Comparison of ENCODE assay signal across 8 cellular contexts in the genomic region with DNA sequence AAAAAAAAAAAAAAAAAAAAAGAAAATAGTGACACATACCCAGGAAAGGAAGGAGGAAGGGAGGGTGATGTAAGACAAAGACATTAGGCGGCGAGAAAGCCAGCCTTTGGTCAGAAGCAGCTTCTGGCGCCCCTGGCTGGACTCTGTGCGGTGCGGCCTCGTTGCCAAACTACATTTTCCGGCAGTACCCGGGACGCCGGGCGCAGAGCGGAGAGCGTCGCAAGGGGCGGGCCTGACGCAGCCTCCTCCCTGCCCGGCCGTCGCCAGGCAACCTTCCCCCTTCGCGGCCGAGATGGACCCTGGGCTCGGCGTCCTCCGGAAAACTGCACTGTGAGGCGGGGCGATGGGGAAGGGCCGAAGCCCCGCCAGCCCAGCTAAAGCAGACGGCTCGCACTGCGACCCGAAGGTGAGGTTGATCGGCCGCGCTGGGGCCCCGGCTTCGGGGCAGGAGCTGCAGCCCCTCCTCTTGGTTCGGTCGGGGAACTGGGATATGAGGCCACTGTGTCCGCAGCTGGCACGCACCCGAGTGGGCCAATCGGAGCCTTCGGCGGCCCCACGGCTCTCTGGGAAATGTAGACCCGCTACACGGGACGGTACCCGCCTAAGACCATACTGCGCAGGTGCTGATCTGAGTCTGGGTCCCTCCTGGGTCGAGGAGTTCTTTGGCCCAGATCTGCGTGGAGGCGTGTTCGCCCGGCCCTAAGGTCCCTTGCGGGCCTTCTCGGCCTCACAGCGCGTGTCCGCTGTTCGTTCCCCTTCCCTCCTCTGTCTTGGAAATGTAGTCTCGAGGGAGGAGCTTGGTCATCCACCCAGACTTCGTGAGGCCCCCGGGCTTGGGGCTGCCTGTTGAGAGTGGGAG. TPM values are rescaled to one million over a fixed set of nuclear protein-coding genes. Genes with fewer than 3 reads are reported as not detected.
DNase-seq lines count a peak whose midpoint lies in the region; ATAC-seq and TF ChIP-seq lines count a peak whose summit lies in the region.

No MANE protein-coding gene starts in this region.

- ATAC-seq in HG03159 (IDR thresholded peaks at IDR 0.05; ENCODE audit: unreplicated experiment) (peak; percentile 38), left lung (peak; percentile 74)

- H3K4me3 Mint-ChIP-seq in chondrocyte (ENCODE audit: unreplicated experiment), result peak overlapping the region; percentile 85

- peak overlapping the region; percentile 83 for H3K27ac ChIP-seq in WERI-Rb-1
- H3K27ac ChIP-seq in left lung, result peak overlapping the region; percentile 89 to 99

- H3K9me3 ChIP-seq in WERI-Rb-1 (ENCODE audit: severe bottlenecking), result no peaks in the 10 kb centered on the region
- H3K9me3 ChIP-seq in left lung, result no peaks in the 10 kb centered on the region

- no peaks in the 10 kb centered on the region for H3K9me3 Mint-ChIP-seq in chondrocyte (ENCODE audit: low read depth)

- H3K27me3 ChIP-seq in WERI-Rb-1 (ENCODE audit: insufficient read depth, low read depth, severe bottlenecking) (no peaks in the 10 kb centered on the region), left lung (no peaks in the 10 kb centered on the region)

- H3K27me3 Mint-ChIP-seq in chondrocyte (ENCODE audit: low read depth), result no peaks in the 10 kb centered on the region

- H3K4me1 ChIP-seq in left lung, result peaks cover 9 to 43% of the 10 kb centered on the region in 2 donors

- no peaks in the 10 kb centered on the region for H3K36me3 Mint-ChIP-seq in chondrocyte (ENCODE audit: low read depth)

- peak; percentile 82 for DNase-seq in activated naive CD4-positive, alpha-beta T cell treated with Interleukin-2 at 50 U/mL for 16 hours
- DNase-seq in activated naive CD4-positive, alpha-beta T cell (lab: John Stamatoyannopoulos, UW), result no peak
- DNase-seq in WERI-Rb-1 (peak; percentile 93), chondrocyte (ENCODE audit: low spot score) (peak; percentile 95), left lung (peak; percentile 92 to 96), NCI-H446 treated with DMSO at 0.1 percent for 48 hours (lab: John Stamatoyannopoulos, UW) (no peak)
- DNase-seq in stimulated activated CD4-positive, alpha-beta T cell treated with anti-CD3 and anti-CD28 coated beads, Interleukin-4, amount 100 ng/mL, for 4 hours, result peak; percentile 64 to 73

- H3K4me1 Mint-ChIP-seq in chondrocyte (ENCODE audit: low read depth), result peaks cover 32% of the 10 kb centered on the region

- TF ChIP-seq CTCF in WERI-Rb-1 (IDR thresholded peaks at IDR 0.05; ENCODE audit: low read depth, low read length) (no peak), chondrocyte (IDR thresholded peaks at IDR 0.05) (peak; percentile 31), left lung (IDR thresholded peaks at IDR 0.05) (no peak)

- intact Hi-C loops in left lung (cut with DNase I), result no loop called here

- H3K4me3 ChIP-seq in WERI-Rb-1 (ENCODE audit: low read depth, low read length) (peak overlapping the region; percentile 76), left lung (peak overlapping the region; percentile 80 to 81)

- peaks cover 8% of the 10 kb centered on the region for H3K36me3 ChIP-seq in WERI-Rb-1
- H3K36me3 ChIP-seq in left lung, result peaks cover 0 to 8% of the 10 kb centered on the region in 2 donors

- peak overlapping the region; percentile 99 for H3K27ac Mint-ChIP-seq in chondrocyte (ENCODE audit: unreplicated experiment)

RNA-seq across cellular contexts. Expression of gene MZF1, which starts 2.3 kb away (rescaled TPM):
- 15.2 to 22.3 TPM (median 15.8 TPM) in 3 replicates for total RNA-seq in chondrocyte
- total RNA-seq in left lung, result 10 to 100 TPM; 29.6 to 33.7 TPM

RNA-seq across cellular contexts. Expression of gene UBE2M, which starts 17.0 kb away (rescaled TPM):
- 70.3 to 80.7 TPM (median 76.3 TPM) in 3 replicates for total RNA-seq in chondrocyte
- total RNA-seq in left lung, result 10 to 100 TPM; 54.9 to 83.4 TPM

RNA-seq across cellular contexts. Expression of gene CHMP2A, which starts 20.5 kb away (rescaled TPM):
- total RNA-seq in chondrocyte (85.1 to 99.4 TPM (median 85.9 TPM) in 3 replicates), left lung (100 to 1,000 TPM; 107 to 120 TPM)

RNA-seq across cellular contexts. Expression of gene TRIM28, which starts 31.5 kb away (rescaled TPM):
- total RNA-seq in chondrocyte (215 to 286 TPM (median 228 TPM) in 3 replicates), left lung (100 to 1,000 TPM; 231 to 261 TPM)

RNA-seq across cellular contexts. Expression of gene ZBTB45, which starts 55.8 kb away (rescaled TPM):
- 15.6 to 17.2 TPM (median 15.9 TPM) in 3 replicates for total RNA-seq in chondrocyte
- total RNA-seq in left lung, result 10 to 100 TPM; 12.7 to 17.7 TPM

Comparison
In these comparisons a context has a peak if more than half of its experiments do, and no peak if none do; other contexts are left out.
1. DNase-seq: peak in activated naive CD4-positive, alpha-beta T cell treated with Interleukin-2 at 50 U/mL for 16 hours (single experiment), WERI-Rb-1 (single experiment), chondrocyte (single experiment), left lung (2 of 2) and stimulated activated CD4-positive, alpha-beta T cell treated with anti-CD3 and anti-CD28 coated beads, Interleukin-4, amount 100 ng/mL, for 4 hours (2 of 2); none in activated naive CD4-positive, alpha-beta T cell (0 of 4) and NCI-H446 treated with DMSO at 0.1 percent for 48 hours (single experiment).